ENCODE assay signal across 30 cellular contexts in genomic region chr5:84215521-84215920, GRCh38.
"Had no signal": no experiment of that assay in that cellular context is flagged by ENCODE, and none has a peak within 500 bp of the region (broad histone marks: within the 10 kb centered on the region; RNA-seq: fewer than 3 reads in every experiment).

No MANE protein-coding gene starts in this region.

- H3K36me3 ChIP-seq: gastroesophageal sphincter, heart left ventricle, lower lobe of right lung, neural progenitor cell, prostate gland, right atrium auricular region, suprapubic skin, transverse colon, upper lobe of right lung, uterus had no signal

- H3K4me3 Mint-ChIP-seq: memory B cell; mesothelial cell of epicardium; naive thymus-derived CD4-positive, alpha-beta T cell; nephron; neural progenitor cell; stimulated activated naive CD8-positive, alpha-beta T cell treated with anti-CD3 and anti-CD28 coated beads, Interleukin-15, amount 100 ng/mL, for 72 hours had no signal

- H3K36me3 Mint-ChIP-seq: memory B cell; naive thymus-derived CD4-positive, alpha-beta T cell; neural progenitor cell had no signal

- DNase-seq: dermis blood vessel endothelial cell; effector memory CD4-positive, alpha-beta T cell; foreskin fibroblast; heart left ventricle; left cardiac atrium; left ventricle myocardium superior; lower lobe of right lung; naive thymus-derived CD4-positive, alpha-beta T cell; stimulated activated CD4-positive, alpha-beta T cell treated with anti-CD3 and anti-CD28 coated beads, Interleukin-12 subunit alpha, Interleukin-12 subunit beta, amount 100 ng/mL, for 4 hours; stimulated activated CD4-positive, alpha-beta T cell treated with anti-CD3 and anti-CD28 coated beads, Interleukin-1b, Interleukin-23, amount 100 ng/mL, for 48 hours; stimulated activated CD4-positive, alpha-beta T cell treated with anti-CD3 and anti-CD28 coated beads, Interleukin-4, amount 100 ng/mL, for 1 hour; stimulated activated CD8-positive, alpha-beta memory T cell treated with anti-CD3 and anti-CD28 coated beads, Interleukin-4, amount 100 ng/mL, for 48 hours; stimulated activated naive CD4-positive, alpha-beta T cell; stimulated activated naive CD8-positive, alpha-beta T cell treated with anti-CD3 and anti-CD28 coated beads, Interleukin-15, amount 100 ng/mL, for 72 hours; transverse colon; upper lobe of right lung; uterus had no signal

- H3K27ac ChIP-seq: coronary artery, gastroesophageal sphincter, heart left ventricle, hepatocyte, lower lobe of right lung, neural progenitor cell, prostate gland, right atrium auricular region, suprapubic skin, transverse colon, upper lobe of right lung, uterus had no signal

- H3K27me3 Mint-ChIP-seq: memory B cell; naive thymus-derived CD4-positive, alpha-beta T cell; stimulated activated naive CD8-positive, alpha-beta T cell treated with anti-CD3 and anti-CD28 coated beads, Interleukin-15, amount 100 ng/mL, for 72 hours had no signal

- FAIRE-seq: endothelial cell of umbilical vein had no signal

- H3K4me1 Mint-ChIP-seq: memory B cell; nephron; neural progenitor cell; stimulated activated naive CD8-positive, alpha-beta T cell treated with anti-CD3 and anti-CD28 coated beads, Interleukin-15, amount 100 ng/mL, for 72 hours had no signal

- H3K4me1 ChIP-seq: gastroesophageal sphincter, heart left ventricle, lower lobe of right lung, neural progenitor cell, prostate gland, right atrium auricular region, suprapubic skin, upper lobe of right lung, uterus had no signal

- H3K4me3 ChIP-seq: coronary artery, gastroesophageal sphincter, heart left ventricle, hepatocyte, lower lobe of right lung, neural progenitor cell, prostate gland, right atrium auricular region, smooth muscle cell, suprapubic skin, transverse colon, upper lobe of right lung, uterus had no signal

- H3K27ac Mint-ChIP-seq: memory B cell; mesothelial cell of epicardium; naive thymus-derived CD4-positive, alpha-beta T cell; nephron; neural progenitor cell; stimulated activated naive CD8-positive, alpha-beta T cell treated with anti-CD3 and anti-CD28 coated beads, Interleukin-15, amount 100 ng/mL, for 72 hours had no signal

- H3K27me3 ChIP-seq: gastroesophageal sphincter, heart left ventricle, hepatocyte, neural progenitor cell, right atrium auricular region, suprapubic skin, transverse colon, upper lobe of right lung, uterus had no signal

- ATAC-seq: gastroesophageal sphincter; heart left ventricle; left cardiac atrium; left ventricle myocardium superior; lower lobe of right lung; naive thymus-derived CD4-positive, alpha-beta T cell; sciatic nerve; stimulated activated naive CD8-positive, alpha-beta T cell treated with anti-CD3 and anti-CD28 coated beads, Interleukin-15, amount 100 ng/mL, for 72 hours; upper lobe of right lung had no signal

- H3K9me3 Mint-ChIP-seq: nephron, neural progenitor cell had no signal
